Comparison of ENCODE assay signal across 1 cellular context in genomic region chr10:79068562-79069324, GRCh38.
TF ChIP-seq lines count a peak whose summit lies in the region.

TSS of gene ZMIZ1 (plus strand) at chr10:79068966. CDS start at chr10:79201633, 132,667 bp downstream.

TF ChIP-seq in HepG2, 621 proteins besides CTCF, POLR2A, EP300 and RAD21 (continued from another document and continues in another):
- TF ChIP-seq CSRNP2 (CRISPR knock-in tag; conservative IDR thresholded peaks at IDR 0.05; ENCODE audit: low read depth) (no peak), FOXP4 (CRISPR knock-in tag; IDR thresholded peaks at IDR 0.05) (no peak), SYNCRIP (IDR thresholded peaks at IDR 0.05; ENCODE audit: insufficient read depth, low read depth, low read length) (no peak), KLF16 (CRISPR knock-in tag; IDR thresholded peaks at IDR 0.05) (peak in 1 of 2 experiments; percentile 47; a peak in 1 of 4 replicates), PHF8 (CRISPR knock-in tag; IDR thresholded peaks at IDR 0.05) (no peak; the same call in 1 of the 2 replicates), DMAP1 (CRISPR knock-in tag; IDR thresholded peaks at IDR 0.05) (no peak), ZNF770 (CRISPR knock-in tag; IDR thresholded peaks at IDR 0.05) (no peak), ZFP41 (CRISPR knock-in tag; IDR thresholded peaks at IDR 0.05; ENCODE audit: borderline replicate concordance) (no peak), MAX (IDR thresholded peaks at IDR 0.05) (peak; percentile 64), ZFY (CRISPR knock-in tag; IDR thresholded peaks at IDR 0.05) (0 out of 2 replicates have a peak, but pooled peaks have one; percentile 38), NONO (IDR thresholded peaks at IDR 0.05) (no peak), NONO (CRISPR knock-in tag; conservative IDR thresholded peaks at IDR 0.05) (no peak), ZNF768 (CRISPR knock-in tag; IDR thresholded peaks at IDR 0.05) (no peak), ZNF101 (CRISPR knock-in tag; IDR thresholded peaks at IDR 0.05; ENCODE audit: borderline replicate concordance, low read depth) (no peak), ZNF256 (CRISPR knock-in tag; conservative IDR thresholded peaks at IDR 0.05) (no peak), RCOR2 (CRISPR knock-in tag; IDR thresholded peaks at IDR 0.05) (no peak), HMG20A (CRISPR knock-in tag; IDR thresholded peaks at IDR 0.05; ENCODE audit: borderline replicate concordance) (no peak), CREM (IDR thresholded peaks at IDR 0.05) (no peak), CREM (CRISPR knock-in tag; IDR thresholded peaks at IDR 0.05) (no peak), ZFAT (CRISPR knock-in tag; conservative IDR thresholded peaks at IDR 0.05) (no peak), ZGPAT (CRISPR knock-in tag; IDR thresholded peaks at IDR 0.05) (no peak), MXD4 (CRISPR knock-in tag; IDR thresholded peaks at IDR 0.05) (no peak), ZNF720 (CRISPR knock-in tag; IDR thresholded peaks at IDR 0.05) (no peak), THYN1 (CRISPR knock-in tag; IDR thresholded peaks at IDR 0.05; ENCODE audit: borderline replicate concordance, low read depth) (no peak), CEBPG (CRISPR knock-in tag; IDR thresholded peaks at IDR 0.05) (no peak), TCF7 (IDR thresholded peaks at IDR 0.05; ENCODE audit: low read depth) (peak; percentile 74; the same call in 1 of the 2 replicates), ATAD3A (CRISPR knock-in tag; IDR thresholded peaks at IDR 0.05) (no peak), MLLT10 (CRISPR knock-in tag; IDR thresholded peaks at IDR 0.05) (no peak), ZNF569 (CRISPR knock-in tag; IDR thresholded peaks at IDR 0.05; ENCODE audit: borderline replicate concordance) (no peak), GMEB1 (CRISPR knock-in tag; IDR thresholded peaks at IDR 0.05; ENCODE audit: borderline replicate concordance) (no peak), ZNF576 (CRISPR knock-in tag; IDR thresholded peaks at IDR 0.05) (no peak), NFE2L2 (IDR thresholded peaks at IDR 0.05; ENCODE audit: low read length) (no peak), REPIN1 (CRISPR knock-in tag; IDR thresholded peaks at IDR 0.05; ENCODE audit: borderline replicate concordance, low read depth) (no peak), HMGA1 (CRISPR knock-in tag; conservative IDR thresholded peaks at IDR 0.05) (no peak), ZNF124 (CRISPR knock-in tag; IDR thresholded peaks at IDR 0.05) (no peak), YEATS4 (CRISPR knock-in tag; IDR thresholded peaks at IDR 0.05; ENCODE audit: borderline replicate concordance) (no peak; the same call in 1 of the 2 replicates), KDM3A (CRISPR knock-in tag; IDR thresholded peaks at IDR 0.05; ENCODE audit: low read depth) (no peak), ZFP36L2 (CRISPR knock-in tag; IDR thresholded peaks at IDR 0.05) (no peak), ARID5B (CRISPR knock-in tag; IDR thresholded peaks at IDR 0.05) (peak; percentile 36; the same call in 1 of the 2 replicates), ZMAT3 (CRISPR knock-in tag; conservative IDR thresholded peaks at IDR 0.05) (no peak), EEA1 (CRISPR knock-in tag; IDR thresholded peaks at IDR 0.05; ENCODE audit: borderline replicate concordance) (no peak; the same call in 1 of the 2 replicates), SRSF9 (IDR thresholded peaks at IDR 0.05; ENCODE audit: borderline replicate concordance, insufficient read depth, low read depth, low read length, poor library complexity, severe bottlenecking) (no peak), ZNF251 (CRISPR knock-in tag; IDR thresholded peaks at IDR 0.05) (no peak), ZSCAN25 (CRISPR knock-in tag; IDR thresholded peaks at IDR 0.05) (0 out of 2 replicates have a peak, but pooled peaks have one; percentile 52), ATF1 (CRISPR knock-in tag; IDR thresholded peaks at IDR 0.05) (no peak), ZNF572 (CRISPR knock-in tag; IDR thresholded peaks at IDR 0.05) (no peak), ZMYM4 (CRISPR knock-in tag; IDR thresholded peaks at IDR 0.05) (peak; percentile 39; the same call in 1 of the 2 replicates), KLF9 (CRISPR knock-in tag; IDR thresholded peaks at IDR 0.05; ENCODE audit: low read depth) (no peak), ZNF724P (CRISPR knock-in tag; IDR thresholded peaks at IDR 0.05; ENCODE audit: borderline replicate concordance) (no peak), NFAT5 (CRISPR knock-in tag; IDR thresholded peaks at IDR 0.05) (no peak), IRX3 (CRISPR knock-in tag; IDR thresholded peaks at IDR 0.05; ENCODE audit: borderline replicate concordance, low read depth) (no peak), SMAD9 (CRISPR knock-in tag; IDR thresholded peaks at IDR 0.05) (no peak), SP4 (CRISPR knock-in tag; IDR thresholded peaks at IDR 0.05) (peak; percentile 62)
